ENCODE assay signal across 1 cellular context in the genomic region with DNA sequence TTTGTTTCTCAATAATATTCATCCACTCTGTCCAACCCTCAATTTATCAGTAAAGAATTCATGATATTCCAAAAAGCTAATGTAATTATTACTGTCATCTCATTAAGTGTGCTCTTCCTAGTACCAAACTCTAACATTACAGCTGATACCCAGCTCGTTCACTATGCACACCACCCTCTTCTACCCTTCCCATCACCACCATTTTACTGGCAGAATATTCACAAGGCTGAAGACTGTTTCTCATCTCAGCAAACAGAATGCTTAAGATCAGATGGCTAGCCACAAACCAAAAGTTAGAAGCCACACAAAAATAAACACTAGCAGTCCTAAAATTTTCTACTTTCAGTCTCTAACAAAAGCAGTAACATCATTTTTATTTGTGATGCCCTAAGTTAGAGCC.
TF ChIP-seq lines count a peak whose summit lies in the region.

No MANE protein-coding gene starts in this region.

TF ChIP-seq in A549, 52 proteins besides CTCF, POLR2A, EP300 and RAD21 (continued from another document):
- no peak for TF ChIP-seq KDM5A (IDR thresholded peaks at IDR 0.05)
- TF ChIP-seq CEBPB (IDR thresholded peaks at IDR 0.05): no peak
- TF ChIP-seq MAFK (IDR thresholded peaks at IDR 0.05; ENCODE audit: partially characterized antibody): no peak
- no peak for TF ChIP-seq HEYL (CRISPR knock-in tag; IDR thresholded peaks at IDR 0.05)
